Comparison of ENCODE assay signal across 23 cellular contexts in the genomic region with DNA sequence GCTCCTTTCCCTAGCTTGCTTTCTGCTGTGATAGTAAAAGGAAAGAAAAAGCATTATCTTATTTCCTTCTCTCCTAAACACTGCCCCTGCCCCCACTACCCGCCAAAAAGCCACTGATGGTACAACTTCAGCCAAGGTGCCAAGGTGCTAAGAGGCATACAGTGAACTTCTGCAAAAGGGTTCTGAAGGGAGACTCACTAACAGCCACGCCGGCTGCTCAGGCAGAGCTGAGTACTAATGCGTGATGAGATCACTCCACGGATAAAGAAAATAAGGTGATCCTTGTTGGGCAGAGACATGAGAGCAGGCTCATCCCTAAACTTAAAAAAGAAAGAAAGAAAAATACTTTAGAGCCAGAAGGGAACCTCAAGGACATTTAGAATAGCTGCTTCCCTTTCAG.
DNase-seq lines count a peak whose midpoint lies in the region; ATAC-seq and TF ChIP-seq lines count a peak whose summit lies in the region.
"Had no signal": no experiment of that assay in that cellular context is flagged by ENCODE, and none has a peak within 500 bp of the region (broad histone marks: within the 10 kb centered on the region; RNA-seq: fewer than 3 reads in every experiment).

No MANE protein-coding gene starts in this region.

- H3K9me3 ChIP-seq in BLaER1, result peaks cover 20% of the 10 kb centered on the region
- no peaks in the 10 kb centered on the region for H3K9me3 ChIP-seq in thoracic aorta
- H3K9me3 ChIP-seq in testis, result no peaks in the 10 kb centered on the region
- H3K9me3 ChIP-seq: SJSA1 had no signal

- peaks cover 85% of the 10 kb centered on the region for H3K4me1 ChIP-seq in BLaER1
- peaks cover 11 to 40% of the 10 kb centered on the region in 2 donors for H3K4me1 ChIP-seq in thoracic aorta (ENCODE audit: control insufficient read depth in 1 of 2, low read depth in 2 of 2)
- H3K4me1 ChIP-seq in testis, result peaks cover 6% of the 10 kb centered on the region

- no peaks in the 10 kb centered on the region for H3K9me3 Mint-ChIP-seq in nephron

- H3K27ac Mint-ChIP-seq in nephron, result peak overlapping the region in 2 of 3 experiments; percentile 3 to 55

- H3K36me3 Mint-ChIP-seq in nephron (ENCODE audit: low read depth), result no peaks in the 10 kb centered on the region

- peak; percentile 25 for DNase-seq in RPMI8226
- DNase-seq in thoracic aorta (ENCODE audit: low spot score), result no peak
- no peak for DNase-seq in testis
- no peak for DNase-seq in NCI-H446 (lab: John Stamatoyannopoulos, UW)
- no peak for DNase-seq in iPS-NIHi7 (ENCODE audit: extremely low spot score)
- DNase-seq: 8988T, EL, GF-D8, H7, KG1, MV-4-11, NCI-H1105 treated with DMSO at 0.1 percent for 48 hours, NCI-H2029 treated with DMSO at 0.1 percent for 48 hours, NCI-H2171 treated with DMSO at 0.1 percent for 48 hours, NCI-H446 treated with DMSO at 0.1 percent for 48 hours, NCI-H526 treated with DMSO at 0.1 percent for 48 hours, OCI-M1 had no signal

- H3K9ac ChIP-seq in BLaER1, result peak overlapping the region; percentile 44; the same call in 1 of the 2 replicates

- peak overlapping the region; percentile 51 for H3K27ac ChIP-seq in BLaER1
- H3K27ac ChIP-seq in thoracic aorta, result peak overlapping the region; percentile 70 to 82
- H3K27ac ChIP-seq in testis, result peak overlapping the region in 1 of 2 donors; percentile 6
- H3K27ac ChIP-seq: HL-60, SJSA1 had no signal

- peaks cover 57% of the 10 kb centered on the region for H3K4me1 Mint-ChIP-seq in nephron

- WGBS in testis, 2 donors, result 85 to 88% methylated on average over 5 of the region's 5 CpGs

- peak overlapping the region; percentile 96 for H3K4me2 ChIP-seq in BLaER1

- H3K27me3 Mint-ChIP-seq in nephron (ENCODE audit: low read depth), result peaks cover 12% of the 10 kb centered on the region

- no peak for ATAC-seq in thoracic aorta (ENCODE audit: insufficient number of reproducible peaks, low FRiP score, low read depth)
- ATAC-seq in GM19035 (IDR thresholded peaks at IDR 0.05; ENCODE audit: unreplicated experiment), result no peak
- ATAC-seq: Right ventricle myocardium inferior had no signal

- H3K27me3 ChIP-seq in BLaER1 (no peaks in the 10 kb centered on the region), thoracic aorta (replicated peaks; ENCODE audit: insufficient read depth) (no peaks in the 10 kb centered on the region), testis (no peaks in the 10 kb centered on the region)
- H3K27me3 ChIP-seq: SJSA1 had no signal

- no peaks in the 10 kb centered on the region for H4K20me1 ChIP-seq in BLaER1

- TF ChIP-seq POLR2A in testis (IDR thresholded peaks at IDR 0.05), result no peak

- H3K36me3 ChIP-seq in BLaER1, result peaks cover 44% of the 10 kb centered on the region
- no peaks in the 10 kb centered on the region for H3K36me3 ChIP-seq in thoracic aorta
- no peaks in the 10 kb centered on the region for H3K36me3 ChIP-seq in testis (ENCODE audit: low read depth, missing control alignments)
- H3K36me3 ChIP-seq: SJSA1 had no signal

- H3K4me3 ChIP-seq in BLaER1 (no peak overlapping the region), thoracic aorta (no peak overlapping the region), testis (no peak overlapping the region)
- H3K4me3 ChIP-seq: SJSA1 had no signal

- intact Hi-C loops in testis (cut with DNase I; ENCODE audit: low total_unique reads), result no loop called here

- H3K4me3 Mint-ChIP-seq in nephron, result no peak overlapping the region

- TF ChIP-seq CTCF in nephron (IDR thresholded peaks at IDR 0.05; ENCODE audit: unreplicated experiment in 3 of 3) (no peak), thoracic aorta (IDR thresholded peaks at IDR 0.05) (no peak), testis (IDR thresholded peaks at IDR 0.05) (no peak)
